ENCODE assay signal across 1 cellular context in genomic region chrX:128807367-128807766, GRCh38.
TF ChIP-seq lines count a peak whose summit lies in the region.

No MANE protein-coding gene starts in this region.

TF ChIP-seq in GM12878, 131 proteins besides CTCF, POLR2A, EP300 and RAD21:
- peak; percentile 66; the same call in 1 of the 2 replicates for TF ChIP-seq CEBPZ (IDR thresholded peaks at IDR 0.05; ENCODE audit: low read depth, low read length)
- no peak for TF ChIP-seq YY1 (IDR thresholded peaks at IDR 0.05; ENCODE audit: low read depth, low read length)
TF ChIP-seq in GM12878: peak in this region for 1.
